18 cellular contexts compared by ENCODE assay signal in genomic region chr10:102522874-102523249, GRCh38. TPM values are rescaled to one million over a fixed set of nuclear protein-coding genes. Genes with fewer than 3 reads are reported as not detected.
DNase-seq lines count a peak whose midpoint lies in the region; ATAC-seq and TF ChIP-seq lines count a peak whose summit lies in the region.
"Had no signal": no experiment of that assay in that cellular context is flagged by ENCODE, and none has a peak within 500 bp of the region (broad histone marks: within the 10 kb centered on the region; RNA-seq: fewer than 3 reads in every experiment).

No MANE protein-coding gene starts in this region.

- DNase-seq in left lobe of liver (ENCODE audit: low spot score) (peak; percentile 8), sciatic nerve (ENCODE audit: low spot score) (peak; percentile 6), ureter (ENCODE audit: low spot score) (no peak), transverse colon (no peak)
- DNase-seq: COR-L47, DMS153, KBM-7, MV-4-11, NCI-H1436, NCI-H2029, NCI-H2171, NCI-H446 treated with DMSO at 0.1 percent for 48 hours, NCI-H748 treated with DMSO at 0.1 percent for 48 hours, OCI-M1 had no signal

- no peak for TF ChIP-seq POLR2A in transverse colon (IDR thresholded peaks at IDR 0.05)

- H3K4me3 ChIP-seq in ACC112 (ENCODE audit: low read depth, low read length) (no peak overlapping the region), transverse colon (no peak overlapping the region)

- H3K4me3 Mint-ChIP-seq in activated T-helper 17 cell treated with anti-CD3 and anti-CD28 coated beads, Interleukin-2, amount 50 U/mL, for 72 hours, result no peak overlapping the region

- no peaks in the 10 kb centered on the region for H3K9me3 ChIP-seq in transverse colon

- intact Hi-C loops in sciatic nerve (cut with DNase I) (no loop called here), transverse colon (cut with DNase I; ENCODE audit: low total_unique reads) (no loop called here)

- peak overlapping the region; percentile 64 for H3K27ac ChIP-seq in ACC112 (ENCODE audit: low read depth, low read length)
- H3K27ac ChIP-seq in transverse colon, result no peak overlapping the region

- in situ Hi-C loops in transverse colon (cut with MboI; ENCODE audit: low pct_ligation_motif_present in 1 of 4, low pct_unique_long_range_greater_than_20kb in 1 of 4, low sequenced_read_pairs in 3 of 4), result no loop called here

- WGBS in transverse colon (ENCODE audit: low coverage in 1 of 2), 2 donors, result 100% methylated on average over 1 of the region's 1 CpG; no CpG with 5 or more reads in 1 of the 2 donors

- H3K9me3 Mint-ChIP-seq in activated T-helper 17 cell treated with anti-CD3 and anti-CD28 coated beads, Interleukin-2, amount 50 U/mL, for 72 hours, result no peaks in the 10 kb centered on the region

- H3K36me3 ChIP-seq in ACC112 (ENCODE audit: insufficient read depth, low read length) (no peaks in the 10 kb centered on the region), transverse colon (peaks cover 0 to 5% (median 0%) of the 10 kb centered on the region in 4 donors)

- H3K27me3 ChIP-seq in ACC112 (ENCODE audit: insufficient read depth, low read length) (no peaks in the 10 kb centered on the region), transverse colon (no peaks in the 10 kb centered on the region)

- H3K36me3 Mint-ChIP-seq in activated T-helper 17 cell treated with anti-CD3 and anti-CD28 coated beads, Interleukin-2, amount 50 U/mL, for 72 hours (ENCODE audit: low read depth), result peaks cover 38% of the 10 kb centered on the region

- no peak for ATAC-seq in activated T-helper 17 cell treated with anti-CD3 and anti-CD28 coated beads, Interleukin-2, amount 50 U/mL, for 72 hours (replicated peaks)
- no peak for ATAC-seq in left lobe of liver
- ATAC-seq in sciatic nerve, result no peak
- ATAC-seq in HG02588 (IDR thresholded peaks at IDR 0.05; ENCODE audit: unreplicated experiment), result no peak
- ATAC-seq: HCT116 had no signal

- H3K4me1 Mint-ChIP-seq in activated T-helper 17 cell treated with anti-CD3 and anti-CD28 coated beads, Interleukin-2, amount 50 U/mL, for 72 hours, result peaks cover 17% of the 10 kb centered on the region

- peak overlapping the region; percentile 78 for H3K27ac Mint-ChIP-seq in activated T-helper 17 cell treated with anti-CD3 and anti-CD28 coated beads, Interleukin-2, amount 50 U/mL, for 72 hours

- H3K27me3 Mint-ChIP-seq in activated T-helper 17 cell treated with anti-CD3 and anti-CD28 coated beads, Interleukin-2, amount 50 U/mL, for 72 hours, result no peaks in the 10 kb centered on the region

- H3K4me1 ChIP-seq in ACC112 (ENCODE audit: control insufficient read depth, insufficient read depth, low read length, unreplicated experiment) (peaks cover 15% of the 10 kb centered on the region), transverse colon (no peaks in the 10 kb centered on the region)

- no peak overlapping the region for H2AFZ ChIP-seq in ACC112 (ENCODE audit: low read length, unreplicated experiment)

- H3K79me2 ChIP-seq in ACC112 (ENCODE audit: control insufficient read depth, insufficient read depth, low read length, unreplicated experiment), result peaks cover 2% of the 10 kb centered on the region

- TF ChIP-seq EP300 in transverse colon (IDR thresholded peaks at IDR 0.05; ENCODE audit: low read depth), result no peak

- TF ChIP-seq CTCF in transverse colon (IDR thresholded peaks at IDR 0.05), result no peak

RNA-seq across cellular contexts. Expression of gene SUFU, which starts 19.1 kb away (rescaled TPM):
- 10 to 100 TPM; 11.1 to 16.2 TPM for total RNA-seq in activated T-helper 17 cell treated with anti-CD3 and anti-CD28 coated beads, Interleukin-2, amount 50 U/mL, for 72 hours
- 6.8 TPM for total RNA-seq in left lobe of liver
- 19.7 TPM for total RNA-seq in sciatic nerve
- total RNA-seq in ureter, result 25.5 TPM
- 10 to 100 TPM in 1 of 4 donors, 1 to 10 TPM in 3; 5.4 to 13.8 (median 6.6) TPM for total RNA-seq in transverse colon

RNA-seq across cellular contexts. Expression of gene ACTR1A, which starts 20.4 kb away (rescaled TPM):
- total RNA-seq in activated T-helper 17 cell treated with anti-CD3 and anti-CD28 coated beads, Interleukin-2, amount 50 U/mL, for 72 hours, result 10 to 100 TPM; 43.0 to 74.4 TPM
- total RNA-seq in left lobe of liver (25.5 TPM), sciatic nerve (84.3 TPM), ureter (87.1 TPM), transverse colon (10 to 100 TPM; 49.7 to 90.8 (median 79.4) TPM)

Comparison
In these comparisons a context has a peak if more than half of its experiments do, and no peak if none do; other contexts are left out.
1. DNase-seq: peak in left lobe of liver (single experiment) and sciatic nerve (single experiment); none in ureter (single experiment) and transverse colon (single experiment).